2 cellular contexts compared by ENCODE assay signal in genomic region chr20:47533518-47534062, GRCh38.
A peak's percentile ranks its signal among the peaks of the same experiment; 100 is the strongest.
TF ChIP-seq lines count a peak whose summit lies in the region.

No MANE protein-coding gene starts in this region.

TF ChIP-seq in HepG2, 621 proteins besides CTCF, POLR2A, EP300 and RAD21 (continues in another document):
- TF ChIP-seq ZMYM3 (CRISPR knock-in tag; IDR thresholded peaks at IDR 0.05), result 0 out of 2 replicates have a peak, but pooled peaks have one; percentile 48
- no peak for TF ChIP-seq FOXJ3 (CRISPR knock-in tag; IDR thresholded peaks at IDR 0.05; ENCODE audit: borderline replicate concordance)
- TF ChIP-seq DMAP1 (CRISPR knock-in tag; IDR thresholded peaks at IDR 0.05), result no peak
- no peak for TF ChIP-seq ZNF407 (CRISPR knock-in tag; IDR thresholded peaks at IDR 0.05; ENCODE audit: not compliant biosample characterization)
- TF ChIP-seq, protein P1, sequence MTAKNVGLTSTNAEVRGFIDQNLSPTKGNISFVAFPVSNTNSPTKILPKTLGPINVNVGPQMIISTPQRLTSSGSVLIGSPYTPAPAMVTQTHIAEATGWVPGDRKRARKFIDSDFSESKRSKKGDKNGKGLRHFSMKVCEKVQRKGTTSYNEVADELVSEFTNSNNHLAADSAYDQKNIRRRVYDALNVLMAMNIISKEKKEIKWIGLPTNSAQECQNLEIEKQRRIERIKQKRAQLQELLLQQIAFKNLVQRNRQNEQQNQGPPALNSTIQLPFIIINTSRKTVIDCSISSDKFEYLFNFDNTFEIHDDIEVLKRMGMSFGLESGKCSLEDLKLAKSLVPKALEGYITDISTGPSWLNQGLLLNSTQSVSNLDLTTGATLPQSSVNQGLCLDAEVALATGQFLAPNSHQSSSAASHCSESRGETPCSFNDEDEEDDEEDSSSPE (CRISPR knock-in tag; IDR thresholded peaks at IDR 0.05), result no peak
- 0 out of 2 replicates have a peak, but pooled peaks have one; percentile 27 for TF ChIP-seq BRF2 (CRISPR knock-in tag; IDR thresholded peaks at IDR 0.05)
- TF ChIP-seq RBM22 (optimal IDR thresholded peaks at IDR 0.05; ENCODE audit: low read length), result peak; percentile 36
- TF ChIP-seq FOXK2 (IDR thresholded peaks at IDR 0.05), result no peak
- no peak for TF ChIP-seq NCOR1 (IDR thresholded peaks at IDR 0.05; ENCODE audit: borderline replicate concordance, low read length)
- TF ChIP-seq, protein P2, sequence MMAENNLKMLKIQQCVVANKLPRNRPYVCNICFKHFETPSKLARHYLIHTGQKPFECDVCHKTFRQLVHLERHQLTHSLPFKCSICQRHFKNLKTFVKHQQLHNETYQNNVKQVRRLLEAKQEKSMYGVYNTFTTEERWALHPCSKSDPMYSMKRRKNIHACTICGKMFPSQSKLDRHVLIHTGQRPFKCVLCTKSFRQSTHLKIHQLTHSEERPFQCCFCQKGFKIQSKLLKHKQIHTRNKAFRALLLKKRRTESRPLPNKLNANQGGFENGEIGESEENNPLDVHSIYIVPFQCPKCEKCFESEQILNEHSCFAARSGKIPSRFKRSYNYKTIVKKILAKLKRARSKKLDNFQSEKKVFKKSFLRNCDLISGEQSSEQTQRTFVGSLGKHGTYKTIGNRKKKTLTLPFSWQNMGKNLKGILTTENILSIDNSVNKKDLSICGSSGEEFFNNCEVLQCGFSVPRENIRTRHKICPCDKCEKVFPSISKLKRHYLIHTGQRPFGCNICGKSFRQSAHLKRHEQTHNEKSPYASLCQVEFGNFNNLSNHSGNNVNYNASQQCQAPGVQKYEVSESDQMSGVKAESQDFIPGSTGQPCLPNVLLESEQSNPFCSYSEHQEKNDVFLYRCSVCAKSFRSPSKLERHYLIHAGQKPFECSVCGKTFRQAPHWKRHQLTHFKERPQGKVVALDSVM (CRISPR knock-in tag; IDR thresholded peaks at IDR 0.05), result peak; percentile 64; the same call in 1 of the 2 replicates
- TF ChIP-seq BRD4 (CRISPR knock-in tag; IDR thresholded peaks at IDR 0.05), result no peak
- TF ChIP-seq ZNF121 (CRISPR knock-in tag; IDR thresholded peaks at IDR 0.05), result peak; percentile 83

TF ChIP-seq in GM12878, 131 proteins besides CTCF, POLR2A, EP300 and RAD21:
- TF ChIP-seq IKZF1 (conservative IDR thresholded peaks at IDR 0.05) (no peak), NFXL1 (IDR thresholded peaks at IDR 0.05; ENCODE audit: borderline replicate concordance) (peak; percentile 62)
